Comparison of ENCODE assay signal across 9 cellular contexts in genomic region chr16:85395207-85395912, GRCh38.
DNase-seq lines count a peak whose midpoint lies in the region; ATAC-seq lines count a peak whose summit lies in the region.
"Had no signal": no experiment of that assay in that cellular context is flagged by ENCODE, and none has a peak within 500 bp of the region (broad histone marks: within the 10 kb centered on the region; RNA-seq: fewer than 3 reads in every experiment).

No MANE protein-coding gene starts in this region.

- no peak overlapping the region for H3K27ac Mint-ChIP-seq in stimulated activated naive B cell treated with anti-CD40 and anti-IgM and Interleukin-4, amounts not matched to agents 10 μg/mL and 1 μg/mL and 100 μg/mL, for 72 hours
- H3K27ac Mint-ChIP-seq: CD4-positive, alpha-beta T cell had no signal

- peak; percentile 67 for DNase-seq in NCI-H82 (lab: John Stamatoyannopoulos, UW)
- no peak for DNase-seq in NCI-H82 treated with DMSO at 0.1 percent for 48 hours (lab: John Stamatoyannopoulos, UW; ENCODE audit: unreplicated experiment)
- DNase-seq in NCI-H1694 treated with DMSO at 0.1 percent for 48 hours (lab: John Stamatoyannopoulos, UW): peak; percentile 92
- DNase-seq in amniotic stem cell (lab: John Stamatoyannopoulos, UW): peak; percentile 95
- peak; percentile 73 for DNase-seq in iPS-NIHi11 (ENCODE audit: low spot score)
- peak; percentile 36 for DNase-seq in stimulated activated naive B cell treated with anti-CD40 and anti-IgM and Interleukin-4, amounts not matched to agents 10 μg/mL and 1 μg/mL and 100 μg/mL, for 72 hours
- DNase-seq in NOMO-1 (lab: John Stamatoyannopoulos, UW; ENCODE audit: unreplicated experiment in 2 of 2): no peak

- H3K27me3 Mint-ChIP-seq in stimulated activated naive B cell treated with anti-CD40 and anti-IgM and Interleukin-4, amounts not matched to agents 10 μg/mL and 1 μg/mL and 100 μg/mL, for 72 hours: peaks cover 0 to 32% of the 10 kb centered on the region in 2 donors
- H3K27me3 Mint-ChIP-seq: CD4-positive, alpha-beta T cell had no signal

- peaks cover 10 to 26% of the 10 kb centered on the region in 2 donors for H3K4me1 Mint-ChIP-seq in stimulated activated naive B cell treated with anti-CD40 and anti-IgM and Interleukin-4, amounts not matched to agents 10 μg/mL and 1 μg/mL and 100 μg/mL, for 72 hours

- ATAC-seq in stimulated activated naive B cell treated with anti-CD40 and anti-IgM and Interleukin-4, amounts not matched to agents 10 μg/mL and 1 μg/mL and 100 μg/mL, for 72 hours (replicated peaks): peak; percentile 37 to 58
- no peak for ATAC-seq in GM18519 (IDR thresholded peaks at IDR 0.05; ENCODE audit: low FRiP score, unreplicated experiment)

- H3K36me3 Mint-ChIP-seq in stimulated activated naive B cell treated with anti-CD40 and anti-IgM and Interleukin-4, amounts not matched to agents 10 μg/mL and 1 μg/mL and 100 μg/mL, for 72 hours: no peaks in the 10 kb centered on the region

- no peak overlapping the region for H3K4me3 Mint-ChIP-seq in stimulated activated naive B cell treated with anti-CD40 and anti-IgM and Interleukin-4, amounts not matched to agents 10 μg/mL and 1 μg/mL and 100 μg/mL, for 72 hours
- H3K4me3 Mint-ChIP-seq: CD4-positive, alpha-beta T cell had no signal

- H3K9me3 Mint-ChIP-seq in stimulated activated naive B cell treated with anti-CD40 and anti-IgM and Interleukin-4, amounts not matched to agents 10 μg/mL and 1 μg/mL and 100 μg/mL, for 72 hours: no peaks in the 10 kb centered on the region
- H3K9me3 Mint-ChIP-seq: CD4-positive, alpha-beta T cell had no signal

Comparison
In these comparisons a context has a peak if more than half of its experiments do, and no peak if none do; other contexts are left out.
1. DNase-seq: peak in NCI-H82 (single experiment), NCI-H1694 treated with DMSO at 0.1 percent for 48 hours (single experiment), amniotic stem cell (single experiment), iPS-NIHi11 (single experiment) and stimulated activated naive B cell treated with anti-CD40 and anti-IgM and Interleukin-4, amounts not matched to agents 10 μg/mL and 1 μg/mL and 100 μg/mL, for 72 hours (single experiment); none in NCI-H82 treated with DMSO at 0.1 percent for 48 hours (single experiment) and NOMO-1 (0 of 2).